Comparison of ENCODE assay signal across 7 cellular contexts in genomic region chr1:148625451-148625850, GRCh38. TPM values are rescaled to one million over a fixed set of nuclear protein-coding genes. Genes with fewer than 3 reads are reported as not detected.
A peak's percentile ranks its signal among the peaks of the same experiment; 100 is the strongest.
DNase-seq lines count a peak whose midpoint lies in the region; ATAC-seq and TF ChIP-seq lines count a peak whose summit lies in the region.
"Not testable (repeated sequence)": the region's sequence is repeated elsewhere in the genome, so short reads cannot be mapped to it uniquely, and the experiment has no call there.

No MANE protein-coding gene starts in this region.

- peak overlapping the region; percentile 51; the same call in 1 of the 2 replicates for H3K4me3 ChIP-seq in SK-N-MC
- not testable (repeated sequence) for H3K4me3 ChIP-seq in left ventricle myocardium inferior; skeletal muscle satellite cell (ENCODE audit: low read length); upper lobe of right lung

- not testable (repeated sequence) for H3K4me1 ChIP-seq in left ventricle myocardium inferior; skeletal muscle satellite cell (ENCODE audit: control insufficient read depth, insufficient read depth, low read length); upper lobe of right lung

- H3K9ac ChIP-seq in SK-N-MC (ENCODE audit: insufficient read length); skeletal muscle satellite cell (ENCODE audit: low read depth, low read length): not testable (repeated sequence)

- H3K4me2 ChIP-seq in skeletal muscle satellite cell (ENCODE audit: low read length): peak overlapping the region; percentile 54

- not testable (repeated sequence) for H3K27me3 ChIP-seq in left ventricle myocardium inferior (ENCODE audit: low read depth); skeletal muscle satellite cell (ENCODE audit: control insufficient read depth, insufficient read depth, low read length); upper lobe of right lung

- not testable (repeated sequence) for TF ChIP-seq CTCF in left ventricle myocardium inferior (IDR thresholded peaks at IDR 0.05; ENCODE audit: borderline replicate concordance); upper lobe of right lung (IDR thresholded peaks at IDR 0.05)

- H3K9me3 ChIP-seq in SK-N-MC (ENCODE audit: low read depth, low read length); left ventricle myocardium inferior (replicated peaks); skeletal muscle satellite cell (replicated peaks; ENCODE audit: low read length); upper lobe of right lung: not testable (repeated sequence)

- intact Hi-C loops in Right ventricle myocardium inferior (cut with DNase I); left ventricle myocardium inferior (cut with micrococcal nuclease); posterior cingulate gyrus (cut with DNase I); upper lobe of right lung (cut with DNase I): not testable (repeated sequence)

- not testable (repeated sequence) for ATAC-seq in Right ventricle myocardium inferior, upper lobe of right lung

- not testable (repeated sequence) for DNase-seq in SK-N-MC (ENCODE audit: low read depth, low spot score)
- DNase-seq in Right ventricle myocardium inferior (ENCODE audit: missing footprints): peak; percentile 43
- DNase-seq in left ventricle myocardium inferior: peak; percentile 28
- DNase-seq in mesenteric fat pad (ENCODE audit: low spot score): peak; percentile 57
- peak in 6 of 10 donors; percentile 9 to 67 (median 23) for DNase-seq in posterior cingulate gyrus
- peak; percentile 23 for DNase-seq in upper lobe of right lung

- peak overlapping the region; percentile 89 for H3K27ac ChIP-seq in SK-N-MC
- not testable (repeated sequence) for H3K27ac ChIP-seq in left ventricle myocardium inferior (replicated peaks); upper lobe of right lung

- not testable (repeated sequence) for H3K36me3 ChIP-seq in SK-N-MC (ENCODE audit: insufficient read depth, low read length); left ventricle myocardium inferior; skeletal muscle satellite cell (ENCODE audit: insufficient read depth, low read length); upper lobe of right lung

RNA-seq across cellular contexts. Expression of gene NBPF14, which starts 29.6 kb away (rescaled TPM):
- total RNA-seq in Right ventricle myocardium inferior: 6.3 TPM
- 5.3 TPM for total RNA-seq in left ventricle myocardium inferior
- 33.5 TPM for total RNA-seq in mesenteric fat pad
- total RNA-seq in skeletal muscle satellite cell (2012; rRNA removed): 26.4 and 51.5 TPM in 2 replicates
- total RNA-seq in upper lobe of right lung: 21.8 TPM
